26 cellular contexts compared by ENCODE assay signal in the genomic region with DNA sequence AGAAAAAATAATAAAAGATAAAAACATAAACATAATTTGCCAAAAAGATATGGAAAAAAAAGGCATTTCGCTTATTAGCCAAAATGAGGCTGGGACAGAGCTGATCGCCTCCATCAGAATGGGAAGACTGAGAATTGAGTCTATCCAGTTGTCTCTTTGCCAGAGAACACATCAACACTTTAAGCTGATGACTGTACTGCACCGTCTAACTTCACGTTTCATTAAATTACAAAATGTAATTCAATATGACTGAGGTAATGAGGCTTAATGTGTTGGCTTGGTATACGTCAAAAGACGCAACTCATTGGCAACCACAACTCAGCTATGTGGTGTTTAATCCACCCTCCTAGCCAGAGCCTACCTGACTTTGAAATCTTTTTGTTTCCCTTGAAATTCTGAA.
DNase-seq lines count a peak whose midpoint lies in the region; ATAC-seq and TF ChIP-seq lines count a peak whose summit lies in the region.
"Had no signal": no experiment of that assay in that cellular context is flagged by ENCODE, and none has a peak within 500 bp of the region (broad histone marks: within the 10 kb centered on the region; RNA-seq: fewer than 3 reads in every experiment).

No MANE protein-coding gene starts in this region.

- no peak overlapping the region for H2BK5ac ChIP-seq in neuronal stem cell (ENCODE audit: low read length)

- no peaks in the 10 kb centered on the region for H3K79me1 ChIP-seq in neuronal stem cell (ENCODE audit: low read depth, low read length)

- H3K36me3 ChIP-seq in lower lobe of right lung (no peaks in the 10 kb centered on the region), neuronal stem cell (replicated peaks in 1 of 2; ENCODE audit: control insufficient read depth in 2 of 2, insufficient read depth in 2 of 2, low read length in 2 of 2) (no peaks in the 10 kb centered on the region)
- H3K36me3 ChIP-seq: ascending aorta, left lung, MG63, suprapubic skin had no signal

- TF ChIP-seq CTCF in lower lobe of right lung (IDR thresholded peaks at IDR 0.05): no peak

- no peak overlapping the region for H2BK12ac ChIP-seq in neuronal stem cell (ENCODE audit: low read length)

- H3K18ac ChIP-seq in neuronal stem cell (ENCODE audit: low read length): no peak overlapping the region

- H3K4me1 ChIP-seq in lower lobe of right lung (no peaks in the 10 kb centered on the region), neuronal stem cell (ENCODE audit: control insufficient read depth in 2 of 2, insufficient read depth in 1 of 2, low read depth in 1 of 2, low read length in 2 of 2) (no peaks in the 10 kb centered on the region)
- H3K4me1 ChIP-seq: A549, ascending aorta, left lung, suprapubic skin had no signal

- H3K27ac ChIP-seq in lower lobe of right lung (no peak overlapping the region), neuronal stem cell (replicated peaks; ENCODE audit: low read length) (no peak overlapping the region)
- H3K27ac ChIP-seq: A549, ascending aorta, GM23248, left lung, suprapubic skin had no signal

- no peak overlapping the region for H2BK15ac ChIP-seq in neuronal stem cell (ENCODE audit: low read length)

- H3K27me3 ChIP-seq in lower lobe of right lung (ENCODE audit: low read depth) (no peaks in the 10 kb centered on the region), neuronal stem cell (ENCODE audit: control insufficient read depth in 3 of 3, insufficient read depth in 3 of 3, low read depth in 1 of 3, low read length in 3 of 3) (no peaks in the 10 kb centered on the region)
- H3K27me3 ChIP-seq: ascending aorta, left lung, MG63, suprapubic skin had no signal

- intact Hi-C loops in lower lobe of right lung (cut with DNase I): no loop called here

- no peak overlapping the region for H2AFZ ChIP-seq in neuronal stem cell (ENCODE audit: low read length)
- H2AFZ ChIP-seq: GM23248 had no signal

- H3K4me3 ChIP-seq in lower lobe of right lung (no peak overlapping the region), neuronal stem cell (ENCODE audit: low read length in 2 of 2) (no peak overlapping the region)
- H3K4me3 ChIP-seq: A549, ascending aorta, GM23248, left lung, MG63, suprapubic skin had no signal

- no peak overlapping the region for H3K9ac ChIP-seq in neuronal stem cell (ENCODE audit: low read depth, low read length, poor library complexity)
- H3K9ac ChIP-seq: GM23248 had no signal

- H2BK120ac ChIP-seq in neuronal stem cell (ENCODE audit: low read depth, low read length): no peak overlapping the region

- DNase-seq in NCI-H82 (lab: John Stamatoyannopoulos, UW) (peak; percentile 13), NCI-H82 treated with DMSO at 0.1 percent for 48 hours (lab: John Stamatoyannopoulos, UW; ENCODE audit: unreplicated experiment) (no peak), NCI-H446 (lab: John Stamatoyannopoulos, UW) (peak; percentile 48 to 74), cerebellum (ENCODE audit: low spot score) (peak; percentile 64), retina (peak; percentile 30), NCI-H2196 (lab: John Stamatoyannopoulos, UW; ENCODE audit: unreplicated experiment) (no peak), lower lobe of right lung (no peak), neuronal stem cell (ENCODE audit: low spot score) (no peak)
- DNase-seq: CD8-positive, alpha-beta T cell; GF-D8; GM23248; KBM-7; left lung; MG63; midbrain; naive thymus-derived CD8-positive, alpha-beta T cell; NCI-H187 treated with DMSO at 0.1 percent for 48 hours; NCI-H524 treated with DMSO at 0.1 percent for 48 hours; stimulated activated CD4-positive, alpha-beta T cell treated with anti-CD3 and anti-CD28 coated beads, Interleukin-12 subunit alpha, Interleukin-12 subunit beta, amount 100 ng/mL, for 4 hours; stimulated activated CD4-positive, alpha-beta T cell treated with anti-CD3 and anti-CD28 coated beads, Interleukin-4, amount 100 ng/mL, for 24 hours; stimulated activated naive B cell treated with anti-CD40 and anti-IgM and Interleukin-4, amounts not matched to agents 10 μg/mL and 1 μg/mL and 100 μg/mL, for 72 hours; T1000 had no signal

- H4K8ac ChIP-seq in neuronal stem cell (ENCODE audit: low read depth, low read length): no peak overlapping the region

- no peak overlapping the region for H4K91ac ChIP-seq in neuronal stem cell (ENCODE audit: low read depth, low read length, poor library complexity)

- no peak overlapping the region for H3K4me2 ChIP-seq in neuronal stem cell (ENCODE audit: insufficient read depth, low read length, poor library complexity, severe bottlenecking)
- H3K4me2 ChIP-seq: A549 had no signal

- H2AK5ac ChIP-seq in neuronal stem cell (ENCODE audit: low read depth, low read length): no peak overlapping the region

- no CpG with 5 or more reads among the region's 6 CpGs for WGBS in neuronal stem cell (ENCODE audit: extremely low coverage in 2 of 2, insufficient read length in 2 of 2, insufficient replicate concordance in 1 of 2), 2 donors

- H3K14ac ChIP-seq in neuronal stem cell (ENCODE audit: low read length): no peak overlapping the region

- no peak overlapping the region for H3K4ac ChIP-seq in neuronal stem cell (ENCODE audit: low read length)

- no peak overlapping the region for H3K23ac ChIP-seq in neuronal stem cell (ENCODE audit: low read depth, low read length, poor library complexity)

- no peak for ATAC-seq in lower lobe of right lung
- ATAC-seq: A549; CD8-positive, alpha-beta T cell; left lung; naive thymus-derived CD8-positive, alpha-beta T cell; stimulated activated naive B cell treated with anti-CD40 and anti-IgM and Interleukin-4, amounts not matched to agents 10 μg/mL and 1 μg/mL and 100 μg/mL, for 72 hours; WTC11 had no signal

- no peaks in the 10 kb centered on the region for H3K9me3 ChIP-seq in lower lobe of right lung
- H3K9me3 ChIP-seq in neuronal stem cell (replicated peaks in 1 of 2; ENCODE audit: control insufficient read depth in 2 of 2, insufficient read depth in 1 of 2, low read depth in 1 of 2, low read length in 2 of 2): no peaks in the 10 kb centered on the region
- H3K9me3 ChIP-seq: A549, ascending aorta, MG63, suprapubic skin had no signal

Comparison
In these comparisons a context has a peak if more than half of its experiments do, and no peak if none do; other contexts are left out.
1. DNase-seq: peak in NCI-H82 (single experiment), NCI-H446 (2 of 2), cerebellum (single experiment) and retina (single experiment); none in NCI-H82 treated with DMSO at 0.1 percent for 48 hours (single experiment), NCI-H2196 (single experiment), lower lobe of right lung (single experiment) and neuronal stem cell (single experiment).